Comparison of ENCODE assay signal across 9 cellular contexts in genomic region chr2:174341995-174342571, GRCh38. TPM values are rescaled to one million over a fixed set of nuclear protein-coding genes. Genes with fewer than 3 reads are reported as not detected.
A peak's percentile ranks its signal among the peaks of the same experiment; 100 is the strongest.
DNase-seq lines count a peak whose midpoint lies in the region; ATAC-seq and TF ChIP-seq lines count a peak whose summit lies in the region.
"Had no signal": no experiment of that assay in that cellular context is flagged by ENCODE, and none has a peak within 500 bp of the region (broad histone marks: within the 10 kb centered on the region; RNA-seq: fewer than 3 reads in every experiment).

No MANE protein-coding gene starts in this region.

- H4K20me1 ChIP-seq in neural cell (ENCODE audit: insufficient read depth), result no peaks in the 10 kb centered on the region

- ATAC-seq in HG03565 (IDR thresholded peaks at IDR 0.05; ENCODE audit: unreplicated experiment), result no peak

- peak overlapping the region; percentile 89 for H3K4me3 Mint-ChIP-seq in endothelial cell (ENCODE audit: unreplicated experiment)

- H3K27me3 Mint-ChIP-seq in endothelial cell (ENCODE audit: unreplicated experiment), result peaks cover 44% of the 10 kb centered on the region

- H3K4me2 ChIP-seq in neural cell (ENCODE audit: low read length), result no peak overlapping the region

- H3K36me3 ChIP-seq in GM06990 (ENCODE audit: control insufficient read depth, insufficient read depth, low read length), result no peaks in the 10 kb centered on the region
- H3K36me3 ChIP-seq in neural cell (ENCODE audit: insufficient read depth, low read length), result no peaks in the 10 kb centered on the region

- H3K9me3 Mint-ChIP-seq in endothelial cell (ENCODE audit: unreplicated experiment), result no peaks in the 10 kb centered on the region

- no peaks in the 10 kb centered on the region for H3K9me2 ChIP-seq in neural cell (ENCODE audit: insufficient read depth, low read length)

- no peak overlapping the region for H2AFZ ChIP-seq in neural cell (ENCODE audit: low read depth, low read length)

- peaks cover 36% of the 10 kb centered on the region for H3K4me1 Mint-ChIP-seq in endothelial cell (ENCODE audit: unreplicated experiment)

- H3K36me3 Mint-ChIP-seq in endothelial cell (ENCODE audit: low read depth, unreplicated experiment), result peaks cover 5% of the 10 kb centered on the region

- no peak overlapping the region for H3K27ac Mint-ChIP-seq in endothelial cell (ENCODE audit: unreplicated experiment)

- no peak overlapping the region for H3K27ac ChIP-seq in neural cell (ENCODE audit: low read length)

- peaks cover 30% of the 10 kb centered on the region for H3K79me2 ChIP-seq in neural cell (replicated peaks; ENCODE audit: insufficient read depth, low read length)

- no peak for TF ChIP-seq RAD21 in neural cell (conservative IDR thresholded peaks at IDR 0.05)

- no peaks in the 10 kb centered on the region for H3K9me3 ChIP-seq in neural cell (ENCODE audit: low read length)

- no peak overlapping the region for H3K9ac ChIP-seq in neural cell (ENCODE audit: low read length)

- peaks cover 3% of the 10 kb centered on the region for H3F3A ChIP-seq in neural cell (ENCODE audit: insufficient read depth, low read length, poor library complexity, severe bottlenecking)

- no peak for TF ChIP-seq EP300 in neural cell (conservative IDR thresholded peaks at IDR 0.05; ENCODE audit: poor library complexity, severe bottlenecking)

- no peaks in the 10 kb centered on the region; the same call in 1 of the 2 replicates for H3K27me3 ChIP-seq in GM06990 (replicated peaks; ENCODE audit: control insufficient read depth, insufficient read depth, low read length)
- H3K27me3 ChIP-seq in neural cell (ENCODE audit: insufficient read depth, low read depth, low read length), result peaks cover 86% of the 10 kb centered on the region

- peak overlapping the region; percentile 42 for H3K4me3 ChIP-seq in GM06990 (replicated peaks; ENCODE audit: low read depth, low read length)
- H3K4me3 ChIP-seq in neural cell (ENCODE audit: low read length), result peak overlapping the region; percentile 30

- DNase-seq in GM06990 (ENCODE audit: extremely low read depth, insufficient read length) (no peak), NCI-H69 (lab: John Stamatoyannopoulos, UW) (peak; percentile 31), endothelial cell (ENCODE audit: low spot score) (peak; percentile 35), foreskin melanocyte (no peak), GM03348 (ENCODE audit: low spot score) (no peak), epidermal melanocyte (ENCODE audit: insufficient read length, low spot score) (no peak)

- TF ChIP-seq CTCF in GM06990 (IDR thresholded peaks at IDR 0.05; ENCODE audit: insufficient read depth, low read length, poor library complexity, severe bottlenecking) (no peak), endothelial cell (IDR thresholded peaks at IDR 0.05; ENCODE audit: unreplicated experiment) (no peak), neural cell (IDR thresholded peaks at IDR 0.05; ENCODE audit: poor library complexity, severe bottlenecking) (no peak)

TF ChIP-seq in neural cell, 6 proteins besides CTCF, POLR2A, EP300 and RAD21:
- TF ChIP-seq EZH2 (IDR thresholded peaks at IDR 0.05; ENCODE audit: borderline replicate concordance, insufficient read depth, low read length, poor library complexity, severe bottlenecking), result no peak
- TF ChIP-seq POLR2AphosphoS5 (IDR thresholded peaks at IDR 0.05), result no peak
- no peak for TF ChIP-seq TAF1 (IDR thresholded peaks at IDR 0.05; ENCODE audit: low read depth)
- no peak for TF ChIP-seq MXI1 (conservative IDR thresholded peaks at IDR 0.05; ENCODE audit: poor library complexity, severe bottlenecking)

RNA-seq across cellular contexts. Expression of gene SP9, which starts 7.3 kb away (rescaled TPM):
- 0.31 TPM for total RNA-seq in endothelial cell (ENCODE audit: unreplicated experiment)
- 1.6 and 2.5 TPM in 2 replicates for polyA plus RNA-seq in neural cell
- polyA minus RNA-seq in neural cell, result 3.7 and 4.1 TPM in 2 replicates
- total RNA-seq: MCF 10A had no signal

RNA-seq across cellular contexts. Expression of gene SCRN3, which starts 53.4 kb away (rescaled TPM):
- 21.1 TPM for total RNA-seq in endothelial cell (ENCODE audit: unreplicated experiment)
- polyA plus RNA-seq in neural cell, result 56.7 and 57.1 TPM in 2 replicates
- polyA minus RNA-seq in neural cell, result 55.3 and 63.7 TPM in 2 replicates

Comparison
In these comparisons a context has a peak if more than half of its experiments do, and no peak if none do; other contexts are left out.
1. DNase-seq: peak in NCI-H69 (single experiment) and endothelial cell (single experiment); none in GM06990 (single experiment), foreskin melanocyte (single experiment), GM03348 (single experiment) and epidermal melanocyte (single experiment).